In genomic region chr3:184185461-184186183, GRCh38 we compare ENCODE assay signal across 1 cellular context.
TF ChIP-seq lines count a peak whose summit lies in the region.

No MANE protein-coding gene starts in this region.

TF ChIP-seq in A549, 52 proteins besides CTCF, POLR2A, EP300 and RAD21:
- TF ChIP-seq USF2 (IDR thresholded peaks at IDR 0.05) (0 out of 2 replicates have a peak, but pooled peaks have one; percentile 23), HES2 (IDR thresholded peaks at IDR 0.05) (no peak), TP53 (CRISPR knock-in tag; IDR thresholded peaks at IDR 0.05) (no peak), FOSL2 (IDR thresholded peaks at IDR 0.05) (no peak), FOSL2 (CRISPR knock-in tag; IDR thresholded peaks at IDR 0.05) (0 out of 2 replicates have a peak, but pooled peaks have one; percentile 26), JUN (IDR thresholded peaks at IDR 0.05) (peak in 1 of 2 experiments; percentile 61; a peak in 3 of 5 replicates), POLR2AphosphoS2 (conservative IDR thresholded peaks at IDR 0.05; ENCODE audit: low read length) (0 out of 2 replicates have a peak, but pooled peaks have one; percentile 34), HOXB13 (CRISPR knock-in tag; IDR thresholded peaks at IDR 0.05; ENCODE audit: low read depth) (peak; percentile 70; the same call in 1 of the 2 replicates), MAX (IDR thresholded peaks at IDR 0.05) (peak; percentile 91), MAFK (IDR thresholded peaks at IDR 0.05; ENCODE audit: partially characterized antibody) (peak; percentile 55), MAZ (IDR thresholded peaks at IDR 0.05; ENCODE audit: borderline replicate concordance, low read depth, low read length) (no peak), FOSB (CRISPR knock-in tag; IDR thresholded peaks at IDR 0.05) (no peak), BCL3 (IDR thresholded peaks at IDR 0.05) (peak; percentile 66; the same call in 2 of the 3 replicates), E2F6 (IDR thresholded peaks at IDR 0.05; ENCODE audit: borderline replicate concordance, low read depth) (peak; percentile 86), FOXS1 (CRISPR knock-in tag; IDR thresholded peaks at IDR 0.05) (no peak), EHF (CRISPR knock-in tag; IDR thresholded peaks at IDR 0.05) (no peak), ATOH8 (CRISPR knock-in tag; IDR thresholded peaks at IDR 0.05; ENCODE audit: low read depth) (peak; percentile 70), MYC (IDR thresholded peaks at IDR 0.05; ENCODE audit: borderline replicate concordance, low read length) (peak; percentile 75; the same call in 1 of the 2 replicates), RCOR1 (IDR thresholded peaks at IDR 0.05; ENCODE audit: low read depth, low read length) (no peak), HOXB5 (CRISPR knock-in tag; IDR thresholded peaks at IDR 0.05) (peak; percentile 75; the same call in 1 of the 2 replicates)
TF ChIP-seq in A549: peak in this region for 12.
